ENCODE assay signal across 1 cellular context in the genomic region with DNA sequence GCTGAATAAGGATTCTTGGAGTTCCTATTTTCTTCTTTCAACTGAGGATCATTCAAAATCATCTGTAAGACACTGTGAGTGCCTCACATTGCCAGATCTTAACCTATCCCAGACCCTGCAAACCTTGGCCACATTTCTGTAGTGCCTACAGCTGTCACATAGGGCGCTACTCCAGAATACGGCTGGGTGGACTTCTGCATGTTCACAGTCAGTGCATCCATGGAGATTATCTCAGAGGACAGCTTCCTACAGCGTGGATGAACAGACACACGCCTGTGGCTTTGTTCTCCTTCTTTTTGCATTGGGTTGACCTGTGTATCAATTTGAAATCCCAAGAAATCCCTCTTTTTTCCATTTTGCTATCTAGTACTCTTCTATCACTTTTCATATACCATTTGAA.
TF ChIP-seq lines count a peak whose summit lies in the region.

No MANE protein-coding gene starts in this region.

TF ChIP-seq in K562, 482 proteins besides CTCF, POLR2A, EP300 and RAD21 (continued from another document):
- TF ChIP-seq, protein P1, sequence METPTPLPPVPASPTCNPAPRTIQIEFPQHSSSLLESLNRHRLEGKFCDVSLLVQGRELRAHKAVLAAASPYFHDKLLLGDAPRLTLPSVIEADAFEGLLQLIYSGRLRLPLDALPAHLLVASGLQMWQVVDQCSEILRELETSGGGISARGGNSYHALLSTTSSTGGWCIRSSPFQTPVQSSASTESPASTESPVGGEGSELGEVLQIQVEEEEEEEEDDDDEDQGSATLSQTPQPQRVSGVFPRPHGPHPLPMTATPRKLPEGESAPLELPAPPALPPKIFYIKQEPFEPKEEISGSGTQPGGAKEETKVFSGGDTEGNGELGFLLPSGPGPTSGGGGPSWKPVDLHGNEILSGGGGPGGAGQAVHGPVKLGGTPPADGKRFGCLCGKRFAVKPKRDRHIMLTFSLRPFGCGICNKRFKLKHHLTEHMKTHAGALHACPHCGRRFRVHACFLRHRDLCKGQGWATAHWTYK (CRISPR knock-in tag; IDR thresholded peaks at IDR 0.05), result no peak
- no peak for TF ChIP-seq ZNF41 (CRISPR knock-in tag; conservative IDR thresholded peaks at IDR 0.05)
- peak in 1 of 2 experiments; percentile 26; a peak in 1 of 4 replicates for TF ChIP-seq RCOR1 (IDR thresholded peaks at IDR 0.05; ENCODE audit: borderline replicate concordance in 1 of 2, low read depth in 2 of 2, low read length in 2 of 2)
- 0 out of 2 replicates have a peak, but pooled peaks have one; percentile 26 for TF ChIP-seq SOX6 (IDR thresholded peaks at IDR 0.05)
- TF ChIP-seq, protein P2, sequence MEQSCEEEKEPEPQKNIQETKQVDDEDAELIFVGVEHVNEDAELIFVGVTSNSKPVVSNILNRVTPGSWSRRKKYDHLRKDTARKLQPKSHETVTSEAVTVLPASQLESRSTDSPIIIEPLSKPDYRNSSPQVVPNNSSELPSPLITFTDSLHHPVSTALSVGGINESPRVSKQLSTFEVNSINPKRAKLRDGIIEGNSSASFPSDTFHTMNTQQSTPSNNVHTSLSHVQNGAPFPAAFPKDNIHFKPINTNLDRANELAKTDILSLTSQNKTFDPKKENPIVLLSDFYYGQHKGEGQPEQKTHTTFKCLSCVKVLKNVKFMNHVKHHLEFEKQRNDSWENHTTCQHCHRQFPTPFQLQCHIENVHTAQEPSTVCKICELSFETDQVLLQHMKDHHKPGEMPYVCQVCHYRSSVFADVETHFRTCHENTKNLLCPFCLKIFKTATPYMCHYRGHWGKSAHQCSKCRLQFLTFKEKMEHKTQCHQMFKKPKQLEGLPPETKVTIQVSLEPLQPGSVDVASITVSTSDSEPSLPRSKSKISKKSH (CRISPR knock-in tag; IDR thresholded peaks at IDR 0.05), result no peak
- 0 out of 2 replicates have a peak, but pooled peaks have one; percentile 17 for TF ChIP-seq CREM (IDR thresholded peaks at IDR 0.05; ENCODE audit: low read depth)
- no peak for TF ChIP-seq ZNF239 (CRISPR knock-in tag; IDR thresholded peaks at IDR 0.05)
- TF ChIP-seq, protein P3, sequence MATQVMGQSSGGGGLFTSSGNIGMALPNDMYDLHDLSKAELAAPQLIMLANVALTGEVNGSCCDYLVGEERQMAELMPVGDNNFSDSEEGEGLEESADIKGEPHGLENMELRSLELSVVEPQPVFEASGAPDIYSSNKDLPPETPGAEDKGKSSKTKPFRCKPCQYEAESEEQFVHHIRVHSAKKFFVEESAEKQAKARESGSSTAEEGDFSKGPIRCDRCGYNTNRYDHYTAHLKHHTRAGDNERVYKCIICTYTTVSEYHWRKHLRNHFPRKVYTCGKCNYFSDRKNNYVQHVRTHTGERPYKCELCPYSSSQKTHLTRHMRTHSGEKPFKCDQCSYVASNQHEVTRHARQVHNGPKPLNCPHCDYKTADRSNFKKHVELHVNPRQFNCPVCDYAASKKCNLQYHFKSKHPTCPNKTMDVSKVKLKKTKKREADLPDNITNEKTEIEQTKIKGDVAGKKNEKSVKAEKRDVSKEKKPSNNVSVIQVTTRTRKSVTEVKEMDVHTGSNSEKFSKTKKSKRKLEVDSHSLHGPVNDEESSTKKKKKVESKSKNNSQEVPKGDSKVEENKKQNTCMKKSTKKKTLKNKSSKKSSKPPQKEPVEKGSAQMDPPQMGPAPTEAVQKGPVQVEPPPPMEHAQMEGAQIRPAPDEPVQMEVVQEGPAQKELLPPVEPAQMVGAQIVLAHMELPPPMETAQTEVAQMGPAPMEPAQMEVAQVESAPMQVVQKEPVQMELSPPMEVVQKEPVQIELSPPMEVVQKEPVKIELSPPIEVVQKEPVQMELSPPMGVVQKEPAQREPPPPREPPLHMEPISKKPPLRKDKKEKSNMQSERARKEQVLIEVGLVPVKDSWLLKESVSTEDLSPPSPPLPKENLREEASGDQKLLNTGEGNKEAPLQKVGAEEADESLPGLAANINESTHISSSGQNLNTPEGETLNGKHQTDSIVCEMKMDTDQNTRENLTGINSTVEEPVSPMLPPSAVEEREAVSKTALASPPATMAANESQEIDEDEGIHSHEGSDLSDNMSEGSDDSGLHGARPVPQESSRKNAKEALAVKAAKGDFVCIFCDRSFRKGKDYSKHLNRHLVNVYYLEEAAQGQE (CRISPR knock-in tag; IDR thresholded peaks at IDR 0.05; ENCODE audit: low read depth), result no peak
- no peak for TF ChIP-seq ZBED1 (IDR thresholded peaks at IDR 0.05)
- TF ChIP-seq, protein P4, sequence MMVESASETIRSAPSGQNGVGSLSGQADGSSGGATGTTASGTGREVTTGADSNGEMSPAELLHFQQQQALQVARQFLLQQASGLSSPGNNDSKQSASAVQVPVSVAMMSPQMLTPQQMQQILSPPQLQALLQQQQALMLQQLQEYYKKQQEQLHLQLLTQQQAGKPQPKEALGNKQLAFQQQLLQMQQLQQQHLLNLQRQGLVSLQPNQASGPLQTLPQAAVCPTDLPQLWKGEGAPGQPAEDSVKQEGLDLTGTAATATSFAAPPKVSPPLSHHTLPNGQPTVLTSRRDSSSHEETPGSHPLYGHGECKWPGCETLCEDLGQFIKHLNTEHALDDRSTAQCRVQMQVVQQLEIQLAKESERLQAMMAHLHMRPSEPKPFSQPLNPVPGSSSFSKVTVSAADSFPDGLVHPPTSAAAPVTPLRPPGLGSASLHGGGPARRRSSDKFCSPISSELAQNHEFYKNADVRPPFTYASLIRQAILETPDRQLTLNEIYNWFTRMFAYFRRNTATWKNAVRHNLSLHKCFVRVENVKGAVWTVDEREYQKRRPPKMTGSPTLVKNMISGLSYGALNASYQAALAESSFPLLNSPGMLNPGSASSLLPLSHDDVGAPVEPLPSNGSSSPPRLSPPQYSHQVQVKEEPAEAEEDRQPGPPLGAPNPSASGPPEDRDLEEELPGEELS (CRISPR knock-in tag; IDR thresholded peaks at IDR 0.05; ENCODE audit: borderline replicate concordance), result no peak
- no peak for TF ChIP-seq NCOA2 (IDR thresholded peaks at IDR 0.05; ENCODE audit: partially characterized antibody in 2 of 2)
- TF ChIP-seq, protein P5, sequence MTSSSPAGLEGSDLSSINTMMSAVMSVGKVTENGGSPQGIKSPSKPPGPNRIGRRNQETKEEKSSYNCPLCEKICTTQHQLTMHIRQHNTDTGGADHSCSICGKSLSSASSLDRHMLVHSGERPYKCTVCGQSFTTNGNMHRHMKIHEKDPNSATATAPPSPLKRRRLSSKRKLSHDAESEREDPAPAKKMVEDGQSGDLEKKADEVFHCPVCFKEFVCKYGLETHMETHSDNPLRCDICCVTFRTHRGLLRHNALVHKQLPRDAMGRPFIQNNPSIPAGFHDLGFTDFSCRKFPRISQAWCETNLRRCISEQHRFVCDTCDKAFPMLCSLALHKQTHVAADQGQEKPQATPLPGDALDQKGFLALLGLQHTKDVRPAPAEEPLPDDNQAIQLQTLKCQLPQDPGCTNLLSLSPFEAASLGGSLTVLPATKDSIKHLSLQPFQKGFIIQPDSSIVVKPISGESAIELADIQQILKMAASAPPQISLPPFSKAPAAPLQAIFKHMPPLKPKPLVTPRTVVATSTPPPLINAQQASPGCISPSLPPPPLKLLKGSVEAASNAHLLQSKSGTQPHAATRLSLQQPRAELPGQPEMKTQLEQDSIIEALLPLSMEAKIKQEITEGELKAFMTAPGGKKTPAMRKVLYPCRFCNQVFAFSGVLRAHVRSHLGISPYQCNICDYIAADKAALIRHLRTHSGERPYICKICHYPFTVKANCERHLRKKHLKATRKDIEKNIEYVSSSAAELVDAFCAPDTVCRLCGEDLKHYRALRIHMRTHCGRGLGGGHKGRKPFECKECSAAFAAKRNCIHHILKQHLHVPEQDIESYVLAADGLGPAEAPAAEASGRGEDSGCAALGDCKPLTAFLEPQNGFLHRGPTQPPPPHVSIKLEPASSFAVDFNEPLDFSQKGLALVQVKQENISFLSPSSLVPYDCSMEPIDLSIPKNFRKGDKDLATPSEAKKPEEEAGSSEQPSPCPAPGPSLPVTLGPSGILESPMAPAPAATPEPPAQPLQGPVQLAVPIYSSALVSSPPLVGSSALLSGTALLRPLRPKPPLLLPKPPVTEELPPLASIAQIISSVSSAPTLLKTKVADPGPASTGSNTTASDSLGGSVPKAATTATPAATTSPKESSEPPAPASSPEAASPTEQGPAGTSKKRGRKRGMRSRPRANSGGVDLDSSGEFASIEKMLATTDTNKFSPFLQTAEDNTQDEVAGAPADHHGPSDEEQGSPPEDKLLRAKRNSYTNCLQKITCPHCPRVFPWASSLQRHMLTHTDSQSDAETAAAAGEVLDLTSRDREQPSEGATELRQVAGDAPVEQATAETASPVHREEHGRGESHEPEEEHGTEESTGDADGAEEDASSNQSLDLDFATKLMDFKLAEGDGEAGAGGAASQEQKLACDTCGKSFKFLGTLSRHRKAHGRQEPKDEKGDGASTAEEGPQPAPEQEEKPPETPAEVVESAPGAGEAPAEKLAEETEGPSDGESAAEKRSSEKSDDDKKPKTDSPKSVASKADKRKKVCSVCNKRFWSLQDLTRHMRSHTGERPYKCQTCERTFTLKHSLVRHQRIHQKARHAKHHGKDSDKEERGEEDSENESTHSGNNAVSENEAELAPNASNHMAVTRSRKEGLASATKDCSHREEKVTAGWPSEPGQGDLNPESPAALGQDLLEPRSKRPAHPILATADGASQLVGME (CRISPR knock-in tag; IDR thresholded peaks at IDR 0.05), result 0 out of 2 replicates have a peak, but pooled peaks have one; percentile 39
- no peak for TF ChIP-seq GABPA (tag; conservative IDR thresholded peaks at IDR 0.05; ENCODE audit: low read depth)
- TF ChIP-seq MYC (IDR thresholded peaks at IDR 0.05; ENCODE audit: low read depth, low read length), result no peak
- no peak for TF ChIP-seq MYC (CRISPR knock-in tag; IDR thresholded peaks at IDR 0.05; ENCODE audit: borderline replicate concordance, low read depth)
- TF ChIP-seq ERF (CRISPR knock-in tag; IDR thresholded peaks at IDR 0.05), result no peak
- TF ChIP-seq, protein P6, sequence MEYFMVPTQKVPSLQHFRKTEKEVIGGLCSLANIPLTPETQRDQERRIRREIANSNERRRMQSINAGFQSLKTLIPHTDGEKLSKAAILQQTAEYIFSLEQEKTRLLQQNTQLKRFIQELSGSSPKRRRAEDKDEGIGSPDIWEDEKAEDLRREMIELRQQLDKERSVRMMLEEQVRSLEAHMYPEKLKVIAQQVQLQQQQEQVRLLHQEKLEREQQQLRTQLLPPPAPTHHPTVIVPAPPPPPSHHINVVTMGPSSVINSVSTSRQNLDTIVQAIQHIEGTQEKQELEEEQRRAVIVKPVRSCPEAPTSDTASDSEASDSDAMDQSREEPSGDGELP (CRISPR knock-in tag; IDR thresholded peaks at IDR 0.05; ENCODE audit: borderline replicate concordance), result peak; percentile 29; the same call in 1 of the 2 replicates
- TF ChIP-seq ZNF717 (CRISPR knock-in tag; IDR thresholded peaks at IDR 0.05), result no peak
- no peak for TF ChIP-seq ZNF75A (CRISPR knock-in tag; IDR thresholded peaks at IDR 0.05)
- no peak for TF ChIP-seq NFIX (CRISPR knock-in tag; IDR thresholded peaks at IDR 0.05; ENCODE audit: low read depth)
- TF ChIP-seq MAFG (tag; conservative IDR thresholded peaks at IDR 0.05), result no peak
- TF ChIP-seq, protein P7, sequence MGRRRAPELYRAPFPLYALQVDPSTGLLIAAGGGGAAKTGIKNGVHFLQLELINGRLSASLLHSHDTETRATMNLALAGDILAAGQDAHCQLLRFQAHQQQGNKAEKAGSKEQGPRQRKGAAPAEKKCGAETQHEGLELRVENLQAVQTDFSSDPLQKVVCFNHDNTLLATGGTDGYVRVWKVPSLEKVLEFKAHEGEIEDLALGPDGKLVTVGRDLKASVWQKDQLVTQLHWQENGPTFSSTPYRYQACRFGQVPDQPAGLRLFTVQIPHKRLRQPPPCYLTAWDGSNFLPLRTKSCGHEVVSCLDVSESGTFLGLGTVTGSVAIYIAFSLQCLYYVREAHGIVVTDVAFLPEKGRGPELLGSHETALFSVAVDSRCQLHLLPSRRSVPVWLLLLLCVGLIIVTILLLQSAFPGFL (CRISPR knock-in tag; IDR thresholded peaks at IDR 0.05), result 0 out of 2 replicates have a peak, but pooled peaks have one; percentile 28
- TF ChIP-seq CTBP1 (IDR thresholded peaks at IDR 0.05; ENCODE audit: borderline replicate concordance), result peak; percentile 44; the same call in 1 of the 2 replicates
- peak; percentile 70 for TF ChIP-seq RFX1 (IDR thresholded peaks at IDR 0.05)
- peak; percentile 15; the same call in 1 of the 2 replicates for TF ChIP-seq TEAD4 (IDR thresholded peaks at IDR 0.05; ENCODE audit: low read length)
- TF ChIP-seq TEAD4 (CRISPR knock-in tag; IDR thresholded peaks at IDR 0.05; ENCODE audit: borderline replicate concordance), result no peak
- TF ChIP-seq ZNF3 (CRISPR knock-in tag; IDR thresholded peaks at IDR 0.05), result no peak
